Comparison of ENCODE assay signal across 9 cellular contexts in genomic region chr6:149923327-149923986, GRCh38. TPM values are rescaled to one million over a fixed set of nuclear protein-coding genes. Genes with fewer than 3 reads are reported as not detected.
DNase-seq lines count a peak whose midpoint lies in the region; ATAC-seq, FAIRE-seq and TF ChIP-seq lines count a peak whose summit lies in the region.
"Had no signal": no experiment of that assay in that cellular context is flagged by ENCODE, and none has a peak within 500 bp of the region (broad histone marks: within the 10 kb centered on the region; RNA-seq: fewer than 3 reads in every experiment).

No MANE protein-coding gene starts in this region.

- H3K9ac ChIP-seq in HepG2 (ENCODE audit: insufficient read depth, low read depth, low read length) = no peak overlapping the region
- peak overlapping the region; percentile 17 to 55 for H3K9ac ChIP-seq in stomach smooth muscle (ENCODE audit: low read length in 2 of 2)

- H3K9me3 ChIP-seq in HepG2 (ENCODE audit: low read length) (no peaks in the 10 kb centered on the region), stomach smooth muscle (ENCODE audit: control insufficient read depth in 2 of 2, low read length in 2 of 2) (no peaks in the 10 kb centered on the region)

- peaks cover 23% of the 10 kb centered on the region for H3K4me1 Mint-ChIP-seq in T-helper 1 cell treated with Interleukin-12 subunit alpha and Interleukin-12 subunit beta and Interleukin-4 antibody, amounts not matched to agents 30 μg/mL and 1 μg/mL, for 36 hours (ENCODE audit: low read depth)

- H3K9me3 Mint-ChIP-seq in T-helper 1 cell treated with Interleukin-12 subunit alpha and Interleukin-12 subunit beta and Interleukin-4 antibody, amounts not matched to agents 30 μg/mL and 1 μg/mL, for 36 hours = no peaks in the 10 kb centered on the region

- TF ChIP-seq RAD21 in HepG2 (CRISPR knock-in tag; IDR thresholded peaks at IDR 0.05) = no peak

- H4K20me1 ChIP-seq in HepG2 (ENCODE audit: insufficient read depth, low read length) = no peaks in the 10 kb centered on the region

- WGBS in HepG2 (ENCODE audit: low lambda C conversion rate) = 60% methylated on average over 33 of the region's 33 CpGs

- peak overlapping the region; percentile 79 for H3K4me2 ChIP-seq in HepG2 (ENCODE audit: low read depth, low read length)

- ATAC-seq in HepG2 (no peak), HG03442 (IDR thresholded peaks at IDR 0.05; ENCODE audit: unreplicated experiment) (no peak), GM18502 (IDR thresholded peaks at IDR 0.05; ENCODE audit: poor library complexity, unreplicated experiment) (no peak), GM21786 (IDR thresholded peaks at IDR 0.05; ENCODE audit: unreplicated experiment) (no peak)

- no peak for TF ChIP-seq EP300 in HepG2 (IDR thresholded peaks at IDR 0.05; ENCODE audit: low read depth in 2 of 2, low read length in 2 of 2)
- no peak for TF ChIP-seq EP300 in HepG2 (CRISPR knock-in tag; IDR thresholded peaks at IDR 0.05; ENCODE audit: borderline replicate concordance)

- intact Hi-C loops in HepG2 (cut with micrococcal nuclease; ENCODE audit: unreplicated experiment) = no loop called here

- H2AFZ ChIP-seq in HepG2 (ENCODE audit: low read length) = no peak overlapping the region

- H3K79me2 ChIP-seq in HepG2 (ENCODE audit: insufficient read depth, low read length) = no peaks in the 10 kb centered on the region

- CTCF ChIA-PET in HepG2 (lab: Yijun Ruan, JAX; ENCODE audit: low intra/inter-chr PET ratio, low total read pairs) = interaction anchor here (1.2 kb wide), 1 partner anchor 83 kb away, joined by 3 read pairs; no protein-coding TSS in a partner anchor

- TF ChIP-seq CTCF in astrocyte of the cerebellum (IDR thresholded peaks at IDR 0.05; ENCODE audit: low read depth, low read length, missing control alignments) (no peak), HepG2 (CRISPR knock-in tag; IDR thresholded peaks at IDR 0.05) (no peak)

- DNase-seq in T-helper 1 cell (no peak), astrocyte of the cerebellum (ENCODE audit: low read depth) (no peak), HepG2 (ENCODE audit: low spot score) (no peak)

- no peaks in the 10 kb centered on the region; a peak in 1 of 5 replicates for H3K36me3 ChIP-seq in HepG2 (replicated peaks in 1 of 2; ENCODE audit: control insufficient read depth in 1 of 2, insufficient read depth in 2 of 2, low read length in 2 of 2)
- H3K36me3 ChIP-seq in stomach smooth muscle (ENCODE audit: control insufficient read depth in 2 of 2, insufficient read depth in 2 of 2, low read length in 2 of 2) = no peaks in the 10 kb centered on the region

- H3K27me3 ChIP-seq in HepG2 (ENCODE audit: control insufficient read depth in 1 of 2, insufficient read depth in 2 of 2, low read length in 2 of 2) (peaks cover 13 to 68% of the 10 kb centered on the region in 2 experiments), stomach smooth muscle (ENCODE audit: control insufficient read depth in 1 of 2, insufficient read depth in 2 of 2, low read length in 2 of 2) (no peaks in the 10 kb centered on the region)

- no peak overlapping the region for H3K27ac Mint-ChIP-seq in T-helper 1 cell treated with Interleukin-12 subunit alpha and Interleukin-12 subunit beta and Interleukin-4 antibody, amounts not matched to agents 30 μg/mL and 1 μg/mL, for 36 hours

- no peak overlapping the region for H3K27ac ChIP-seq in HepG2 (ENCODE audit: extremely low read length, insufficient read depth, low read length)
- H3K27ac ChIP-seq in stomach smooth muscle (ENCODE audit: low read length) = no peak overlapping the region
- H3K27ac ChIP-seq: 22Rv1 had no signal

- peaks cover 86% of the 10 kb centered on the region for H3K27me3 Mint-ChIP-seq in T-helper 1 cell treated with Interleukin-12 subunit alpha and Interleukin-12 subunit beta and Interleukin-4 antibody, amounts not matched to agents 30 μg/mL and 1 μg/mL, for 36 hours (ENCODE audit: low read depth)

- H3K36me3 Mint-ChIP-seq in T-helper 1 cell treated with Interleukin-12 subunit alpha and Interleukin-12 subunit beta and Interleukin-4 antibody, amounts not matched to agents 30 μg/mL and 1 μg/mL, for 36 hours (ENCODE audit: low read depth) = no peaks in the 10 kb centered on the region

- POLR2A ChIA-PET in HepG2 (lab: Yijun Ruan, JAX) = no interaction called here

- peaks cover 34% of the 10 kb centered on the region for H3K4me1 ChIP-seq in HepG2 (ENCODE audit: insufficient read depth, low read length)
- H3K4me1 ChIP-seq in stomach smooth muscle (ENCODE audit: control insufficient read depth, insufficient read depth, low read length) = peaks cover 27% of the 10 kb centered on the region

- TF ChIP-seq POLR2A in HepG2 (IDR thresholded peaks at IDR 0.05; ENCODE audit: insufficient read depth in 1 of 2, low read depth in 2 of 2, low read length in 2 of 2) = no peak

- peak overlapping the region; percentile 81 for H3K4me3 Mint-ChIP-seq in T-helper 1 cell treated with Interleukin-12 subunit alpha and Interleukin-12 subunit beta and Interleukin-4 antibody, amounts not matched to agents 30 μg/mL and 1 μg/mL, for 36 hours

- no peak for FAIRE-seq in HepG2 (lab: Jason Lieb, UNC)

- BruUV-seq in HepG2 (replicated peaks; lab: Mats Ljungman, UMichigan) = no TSS peak

- in situ Hi-C loops in astrocyte of the cerebellum (cut with HindIII; ENCODE audit: low sequenced_read_pairs) = no loop called here
- in situ Hi-C loops in HepG2 (cut with HindIII; ENCODE audit: extremely low pct_ligation_motif_present, low pct_unique_long_range_greater_than_20kb) = loop anchor here (5.0 kb wide), 2 partner anchors 81 to 201 kb away; no protein-coding TSS in a partner anchor

- H3K4me3 ChIP-seq in astrocyte of the cerebellum (ENCODE audit: low read depth, low read length) = peak overlapping the region; percentile 57
- H3K4me3 ChIP-seq in HepG2 (replicated peaks in 1 of 3; ENCODE audit: insufficient read depth in 1 of 3, low read depth in 2 of 3, low read length in 3 of 3) = peak overlapping the region; percentile 40 to 70 (median 44); a peak in 5 of 6 replicates
- peak overlapping the region; percentile 75 to 80 for H3K4me3 ChIP-seq in stomach smooth muscle (ENCODE audit: low read length in 2 of 2)

RNA-seq across cellular contexts. Expression of gene RAET1G, which starts 0.5 kb away (rescaled TPM):
- not detected in 2 replicates for total RNA-seq in HepG2 (2016; rRNA removed; fragmentation: Illumina TruSeq; extraction: Trizol)
- not detected in 2 replicates for total RNA-seq in HepG2 (2016; cell fraction: cytosol; rRNA removed; fragmentation: Illumina TruSeq; extraction: Trizol; ENCODE audit: low read depth)
- total RNA-seq in HepG2 (2016; cell fraction: insoluble cytoplasmic fraction; rRNA removed; fragmentation: Illumina TruSeq; extraction: Trizol) = not detected in 2 replicates
- total RNA-seq in HepG2 (2016; cell fraction: membrane; rRNA removed; fragmentation: Illumina TruSeq; extraction: Trizol) = not detected in 2 replicates
- not detected in 2 replicates for total RNA-seq in HepG2 (2016; cell fraction: nucleus; rRNA removed; fragmentation: Illumina TruSeq; extraction: Trizol)
- not detected in 2 replicates for polyA plus RNA-seq in HepG2 (2011; rRNA removed)
- not detected in 2 replicates for polyA plus RNA-seq in HepG2 (2011; cell fraction: cytosol; rRNA removed)
- not detected in 2 replicates for polyA plus RNA-seq in HepG2 (2011; cell fraction: nucleus; rRNA removed)
- polyA plus RNA-seq in HepG2 (2012) = not detected in 2 replicates
- not detected in 2 replicates for polyA plus RNA-seq in HepG2 (2016; cell fraction: cytosol; fragmentation: Illumina TruSeq; extraction: Trizol; ENCODE audit: low read depth)
- not detected in 2 replicates for polyA plus RNA-seq in HepG2 (2016; cell fraction: insoluble cytoplasmic fraction; fragmentation: Illumina TruSeq; extraction: Trizol; ENCODE audit: low read depth)
- polyA plus RNA-seq in HepG2 (2016; cell fraction: membrane; fragmentation: Illumina TruSeq; extraction: Trizol; ENCODE audit: low read depth) = not detected in 2 replicates
- polyA plus RNA-seq in HepG2 (2016; cell fraction: nucleus; fragmentation: Illumina TruSeq; extraction: Trizol; ENCODE audit: insufficient read depth, low read depth) = not detected in 2 replicates
- polyA minus RNA-seq in HepG2 (2011; rRNA and poly(A)+ RNA removed; ENCODE audit: low replicate concordance) = 6.1 TPM in 1 of 2 replicates, not detected in the other
- polyA minus RNA-seq in HepG2 (2011; cell fraction: cytosol; rRNA and poly(A)+ RNA removed) = not detected in 2 replicates
- polyA minus RNA-seq in HepG2 (2011; cell fraction: nucleus; rRNA and poly(A)+ RNA removed) = not detected in 2 replicates

RNA-seq across cellular contexts. Expression of gene ULBP2, which starts 18.4 kb away (rescaled TPM):
- total RNA-seq in HepG2 (2016; rRNA removed; fragmentation: Illumina TruSeq; extraction: Trizol) = not detected in 2 replicates
- not detected in 2 replicates for total RNA-seq in HepG2 (2016; cell fraction: cytosol; rRNA removed; fragmentation: Illumina TruSeq; extraction: Trizol; ENCODE audit: low read depth)
- total RNA-seq in HepG2 (2016; cell fraction: insoluble cytoplasmic fraction; rRNA removed; fragmentation: Illumina TruSeq; extraction: Trizol) = not detected in 2 replicates
- not detected in 2 replicates for total RNA-seq in HepG2 (2016; cell fraction: membrane; rRNA removed; fragmentation: Illumina TruSeq; extraction: Trizol)
- total RNA-seq in HepG2 (2016; cell fraction: nucleus; rRNA removed; fragmentation: Illumina TruSeq; extraction: Trizol) = not detected in 2 replicates
- not detected in 2 replicates for polyA plus RNA-seq in HepG2 (2011; rRNA removed)
- not detected in 2 replicates for polyA plus RNA-seq in HepG2 (2011; cell fraction: cytosol; rRNA removed)
- not detected in 2 replicates for polyA plus RNA-seq in HepG2 (2011; cell fraction: nucleus; rRNA removed)
- polyA plus RNA-seq in HepG2 (2012) = not detected in 2 replicates
- polyA plus RNA-seq in HepG2 (2016; cell fraction: cytosol; fragmentation: Illumina TruSeq; extraction: Trizol; ENCODE audit: low read depth) = not detected in 2 replicates
- polyA plus RNA-seq in HepG2 (2016; cell fraction: insoluble cytoplasmic fraction; fragmentation: Illumina TruSeq; extraction: Trizol; ENCODE audit: low read depth) = not detected in 2 replicates
- not detected in 2 replicates for polyA plus RNA-seq in HepG2 (2016; cell fraction: membrane; fragmentation: Illumina TruSeq; extraction: Trizol; ENCODE audit: low read depth)
- not detected in 2 replicates for polyA plus RNA-seq in HepG2 (2016; cell fraction: nucleus; fragmentation: Illumina TruSeq; extraction: Trizol; ENCODE audit: insufficient read depth, low read depth)
- polyA minus RNA-seq in HepG2 (2011; rRNA and poly(A)+ RNA removed; ENCODE audit: low replicate concordance) = not detected in 2 replicates
- polyA minus RNA-seq in HepG2 (2011; cell fraction: cytosol; rRNA and poly(A)+ RNA removed) = not detected in 2 replicates
- polyA minus RNA-seq in HepG2 (2011; cell fraction: nucleus; rRNA and poly(A)+ RNA removed) = not detected in 2 replicates

RNA-seq across cellular contexts. Expression of gene RAET1E, which starts 25.5 kb away (rescaled TPM):
- total RNA-seq in HepG2 (2016; rRNA removed; fragmentation: Illumina TruSeq; extraction: Trizol) = not detected in 2 replicates
- not detected in 2 replicates for total RNA-seq in HepG2 (2016; cell fraction: cytosol; rRNA removed; fragmentation: Illumina TruSeq; extraction: Trizol; ENCODE audit: low read depth)
- not detected in 2 replicates for total RNA-seq in HepG2 (2016; cell fraction: insoluble cytoplasmic fraction; rRNA removed; fragmentation: Illumina TruSeq; extraction: Trizol)
- total RNA-seq in HepG2 (2016; cell fraction: membrane; rRNA removed; fragmentation: Illumina TruSeq; extraction: Trizol) = not detected in 2 replicates
- not detected in 2 replicates for total RNA-seq in HepG2 (2016; cell fraction: nucleus; rRNA removed; fragmentation: Illumina TruSeq; extraction: Trizol)
- polyA plus RNA-seq in HepG2 (2011; rRNA removed) = not detected in 2 replicates
- not detected in 2 replicates for polyA plus RNA-seq in HepG2 (2011; cell fraction: cytosol; rRNA removed)
- not detected in 2 replicates for polyA plus RNA-seq in HepG2 (2011; cell fraction: nucleus; rRNA removed)
- polyA plus RNA-seq in HepG2 (2012) = not detected in 2 replicates
- polyA plus RNA-seq in HepG2 (2016; cell fraction: cytosol; fragmentation: Illumina TruSeq; extraction: Trizol; ENCODE audit: low read depth) = not detected in 2 replicates
- polyA plus RNA-seq in HepG2 (2016; cell fraction: insoluble cytoplasmic fraction; fragmentation: Illumina TruSeq; extraction: Trizol; ENCODE audit: low read depth) = not detected in 2 replicates
- not detected in 2 replicates for polyA plus RNA-seq in HepG2 (2016; cell fraction: membrane; fragmentation: Illumina TruSeq; extraction: Trizol; ENCODE audit: low read depth)
- not detected in 2 replicates for polyA plus RNA-seq in HepG2 (2016; cell fraction: nucleus; fragmentation: Illumina TruSeq; extraction: Trizol; ENCODE audit: insufficient read depth, low read depth)
- polyA minus RNA-seq in HepG2 (2011; rRNA and poly(A)+ RNA removed; ENCODE audit: low replicate concordance) = 19.1 TPM in 1 of 2 replicates, not detected in the other
- not detected in 2 replicates for polyA minus RNA-seq in HepG2 (2011; cell fraction: cytosol; rRNA and poly(A)+ RNA removed)
- not detected in 2 replicates for polyA minus RNA-seq in HepG2 (2011; cell fraction: nucleus; rRNA and poly(A)+ RNA removed)

RNA-seq across cellular contexts. Expression of gene ULBP1, which starts 40.3 kb away (rescaled TPM):
- total RNA-seq in HepG2 (2016; rRNA removed; fragmentation: Illumina TruSeq; extraction: Trizol) = 0.04 TPM in 1 of 2 replicates, not detected in the other
- not detected in 2 replicates for total RNA-seq in HepG2 (2016; cell fraction: cytosol; rRNA removed; fragmentation: Illumina TruSeq; extraction: Trizol; ENCODE audit: low read depth)
- total RNA-seq in HepG2 (2016; cell fraction: insoluble cytoplasmic fraction; rRNA removed; fragmentation: Illumina TruSeq; extraction: Trizol) = 0.06 TPM in 1 of 2 replicates, not detected in the other
- total RNA-seq in HepG2 (2016; cell fraction: membrane; rRNA removed; fragmentation: Illumina TruSeq; extraction: Trizol) = not detected in 2 replicates
- 0.12 TPM in 1 of 2 replicates, not detected in the other for total RNA-seq in HepG2 (2016; cell fraction: nucleus; rRNA removed; fragmentation: Illumina TruSeq; extraction: Trizol)
- polyA plus RNA-seq in HepG2 (2011; rRNA removed) = 0.08 and 0.09 TPM in 2 replicates
- 0.11 and 0.13 TPM in 2 replicates for polyA plus RNA-seq in HepG2 (2011; cell fraction: cytosol; rRNA removed)
- 0.05 and 0.10 TPM in 2 replicates for polyA plus RNA-seq in HepG2 (2011; cell fraction: nucleus; rRNA removed)
- 0.27 and 0.39 TPM in 2 replicates for polyA plus RNA-seq in HepG2 (2012)
- polyA plus RNA-seq in HepG2 (2016; cell fraction: cytosol; fragmentation: Illumina TruSeq; extraction: Trizol; ENCODE audit: low read depth) = not detected in 2 replicates
- polyA plus RNA-seq in HepG2 (2016; cell fraction: insoluble cytoplasmic fraction; fragmentation: Illumina TruSeq; extraction: Trizol; ENCODE audit: low read depth) = 0.09 TPM in 1 of 2 replicates, not detected in the other
- polyA plus RNA-seq in HepG2 (2016; cell fraction: membrane; fragmentation: Illumina TruSeq; extraction: Trizol; ENCODE audit: low read depth) = not detected in 2 replicates
- polyA plus RNA-seq in HepG2 (2016; cell fraction: nucleus; fragmentation: Illumina TruSeq; extraction: Trizol; ENCODE audit: insufficient read depth, low read depth) = 0.16 TPM in 1 of 2 replicates, not detected in the other
- 0.06 and 0.21 TPM in 2 replicates for polyA minus RNA-seq in HepG2 (2011; rRNA and poly(A)+ RNA removed; ENCODE audit: low replicate concordance)
- not detected in 2 replicates for polyA minus RNA-seq in HepG2 (2011; cell fraction: cytosol; rRNA and poly(A)+ RNA removed)
- 0.12 and 0.13 TPM in 2 replicates for polyA minus RNA-seq in HepG2 (2011; cell fraction: nucleus; rRNA and poly(A)+ RNA removed)

RNA-seq across cellular contexts. Expression of gene LRP11, which starts 59.3 kb away (rescaled TPM):
- 32.1 and 48.9 TPM in 2 replicates for total RNA-seq in HepG2 (2016; rRNA removed; fragmentation: Illumina TruSeq; extraction: Trizol)
- 13.6 and 13.7 TPM in 2 replicates for total RNA-seq in HepG2 (2016; cell fraction: cytosol; rRNA removed; fragmentation: Illumina TruSeq; extraction: Trizol; ENCODE audit: low read depth)
- 32.2 and 47.6 TPM in 2 replicates for total RNA-seq in HepG2 (2016; cell fraction: insoluble cytoplasmic fraction; rRNA removed; fragmentation: Illumina TruSeq; extraction: Trizol)
- 24.5 and 28.9 TPM in 2 replicates for total RNA-seq in HepG2 (2016; cell fraction: membrane; rRNA removed; fragmentation: Illumina TruSeq; extraction: Trizol)
- 41.9 and 47.5 TPM in 2 replicates for total RNA-seq in HepG2 (2016; cell fraction: nucleus; rRNA removed; fragmentation: Illumina TruSeq; extraction: Trizol)
- 32.4 and 35.8 TPM in 2 replicates for polyA plus RNA-seq in HepG2 (2011; rRNA removed)
- 25.8 and 29.0 TPM in 2 replicates for polyA plus RNA-seq in HepG2 (2011; cell fraction: cytosol; rRNA removed)
- 17.4 and 23.9 TPM in 2 replicates for polyA plus RNA-seq in HepG2 (2011; cell fraction: nucleus; rRNA removed)
- 41.6 TPM in 2 replicates for polyA plus RNA-seq in HepG2 (2012)
- polyA plus RNA-seq in HepG2 (2016; cell fraction: cytosol; fragmentation: Illumina TruSeq; extraction: Trizol; ENCODE audit: low read depth) = 5.0 and 5.9 TPM in 2 replicates
- 33.9 and 34.7 TPM in 2 replicates for polyA plus RNA-seq in HepG2 (2016; cell fraction: insoluble cytoplasmic fraction; fragmentation: Illumina TruSeq; extraction: Trizol; ENCODE audit: low read depth)
- polyA plus RNA-seq in HepG2 (2016; cell fraction: membrane; fragmentation: Illumina TruSeq; extraction: Trizol; ENCODE audit: low read depth) = 16.2 and 18.5 TPM in 2 replicates
- polyA plus RNA-seq in HepG2 (2016; cell fraction: nucleus; fragmentation: Illumina TruSeq; extraction: Trizol; ENCODE audit: insufficient read depth, low read depth) = 61.0 and 62.4 TPM in 2 replicates
- 115 and 160 TPM in 2 replicates for polyA minus RNA-seq in HepG2 (2011; rRNA and poly(A)+ RNA removed; ENCODE audit: low replicate concordance)
- 33.6 and 36.5 TPM in 2 replicates for polyA minus RNA-seq in HepG2 (2011; cell fraction: cytosol; rRNA and poly(A)+ RNA removed)
- 18.3 and 25.0 TPM in 2 replicates for polyA minus RNA-seq in HepG2 (2011; cell fraction: nucleus; rRNA and poly(A)+ RNA removed)
